ENCODE assay signal across 24 cellular contexts in genomic region chr2:135963841-135964240, GRCh38. TPM values are rescaled to one million over a fixed set of nuclear protein-coding genes. Genes with fewer than 3 reads are reported as not detected.
DNase-seq lines count a peak whose midpoint lies in the region; ATAC-seq, FAIRE-seq and TF ChIP-seq lines count a peak whose summit lies in the region.
"Had no signal": no experiment of that assay in that cellular context is flagged by ENCODE, and none has a peak within 500 bp of the region (broad histone marks: within the 10 kb centered on the region; RNA-seq: fewer than 3 reads in every experiment).

No MANE protein-coding gene starts in this region.

- POLR2A ChIA-PET in CD4-positive, alpha-beta memory T cell (lab: Charles Lee; ENCODE audit: partially characterized antibody) = interaction anchor here (1.2 to 2.0 kb wide), 2 partner anchors 15 to 22 kb away, joined by 5 to 6 read pairs; partner anchors contain the start of gene DARS1
- POLR2A ChIA-PET in HCT116 (lab: Charles Lee) = interaction anchor here (0.7 kb wide), 1 partner anchor 15 kb away, joined by 4 read pairs; no protein-coding TSS in a partner anchor

- no peak overlapping the region for H3K4me3 Mint-ChIP-seq in CD4-positive, alpha-beta memory T cell
- no peak overlapping the region for H3K4me3 Mint-ChIP-seq in astrocyte (ENCODE audit: unreplicated experiment)

- peaks cover 12 to 34% of the 10 kb centered on the region in 2 donors for H3K36me3 Mint-ChIP-seq in CD4-positive, alpha-beta memory T cell
- H3K36me3 Mint-ChIP-seq in astrocyte (ENCODE audit: low read depth, unreplicated experiment) = peaks cover 2% of the 10 kb centered on the region

- H3K4me1 ChIP-seq in CD4-positive, alpha-beta memory T cell (ENCODE audit: insufficient read depth, low read length) = peaks cover 49% of the 10 kb centered on the region
- H3K4me1 ChIP-seq in HCT116 (ENCODE audit: control insufficient read depth in 1 of 2, insufficient read depth in 2 of 2, low read length in 2 of 2) = peaks cover 17 to 35% of the 10 kb centered on the region in 2 experiments
- peaks cover 5% of the 10 kb centered on the region for H3K4me1 ChIP-seq in astrocyte (ENCODE audit: insufficient read depth, low read length)
- H3K4me1 ChIP-seq in foreskin keratinocyte = no peaks in the 10 kb centered on the region

- BruUV-seq in HCT116 (replicated peaks; lab: Mats Ljungman, UMichigan) = no TSS peak

- H3K4me2 ChIP-seq in HCT116 (ENCODE audit: low read length) (peak overlapping the region; percentile 55), astrocyte (ENCODE audit: low read length) (no peak overlapping the region)

- ATAC-seq in HCT116 (peak; percentile 80), foreskin keratinocyte (peak; percentile 61), GM19023 (IDR thresholded peaks at IDR 0.05; ENCODE audit: unreplicated experiment) (no peak), HG03378 (IDR thresholded peaks at IDR 0.05; ENCODE audit: unreplicated experiment) (no peak)

- no peaks in the 10 kb centered on the region for H3K9me3 ChIP-seq in CD4-positive, alpha-beta memory T cell (ENCODE audit: control insufficient read depth in 1 of 2, low read length in 2 of 2)
- H3K9me3 ChIP-seq in HCT116 (ENCODE audit: control insufficient read depth in 1 of 2, insufficient read depth in 1 of 2, low read depth in 1 of 2, low read length in 2 of 2) (no peaks in the 10 kb centered on the region), astrocyte (ENCODE audit: insufficient read depth, low read depth, low read length) (no peaks in the 10 kb centered on the region)
- H3K9me3 ChIP-seq: adrenal gland, HAP-1 had no signal

- H4K20me1 ChIP-seq in HCT116 (ENCODE audit: insufficient read depth) (no peaks in the 10 kb centered on the region), astrocyte (ENCODE audit: insufficient read depth, low read length) (peaks cover 6% of the 10 kb centered on the region)

- H3K9me2 ChIP-seq in HCT116 (ENCODE audit: insufficient read depth) = no peaks in the 10 kb centered on the region

- no peak for TF ChIP-seq RAD21 in HCT116 (IDR thresholded peaks at IDR 0.05; ENCODE audit: low read depth)

- no peaks in the 10 kb centered on the region for H3K36me3 ChIP-seq in CD4-positive, alpha-beta memory T cell (ENCODE audit: insufficient read depth, low read length)
- H3K36me3 ChIP-seq in HCT116 (ENCODE audit: control insufficient read depth in 1 of 2, insufficient read depth in 2 of 2, low read length in 2 of 2) (peaks cover 0 to 4% of the 10 kb centered on the region in 2 experiments; a peak in 2 of 4 replicates), astrocyte (ENCODE audit: insufficient read depth, low read length) (peaks cover 7% of the 10 kb centered on the region)

- H3K27ac ChIP-seq in CD4-positive, alpha-beta memory T cell (ENCODE audit: low read depth, low read length) = peak overlapping the region; percentile 60
- peak overlapping the region; percentile 79; the same call in 1 of the 2 replicates for H3K27ac ChIP-seq in HCT116 (ENCODE audit: low read depth, low read length)
- no peak overlapping the region for H3K27ac ChIP-seq in astrocyte (ENCODE audit: low read depth, low read length)
- H3K27ac ChIP-seq in foreskin keratinocyte = no peak overlapping the region
- H3K27ac ChIP-seq: adrenal gland had no signal

- TF ChIP-seq CTCF in HCT116 (IDR thresholded peaks at IDR 0.05 in 2 of 3, conservative IDR thresholded peaks at IDR 0.05 in 1 of 3; ENCODE audit: borderline replicate concordance in 1 of 3, insufficient read depth in 1 of 3, low read depth in 2 of 3, low read length in 2 of 3) (no peak), astrocyte (IDR thresholded peaks at IDR 0.05; ENCODE audit: insufficient read depth, low read depth, low read length) (no peak), foreskin keratinocyte (conservative IDR thresholded peaks at IDR 0.05) (no peak)

- peak overlapping the region; percentile 25 to 90 (median 80) for H3K27ac Mint-ChIP-seq in CD4-positive, alpha-beta memory T cell
- peak overlapping the region; percentile 90 for H3K27ac Mint-ChIP-seq in astrocyte (ENCODE audit: unreplicated experiment)

- DNase-seq in CD4-positive, alpha-beta memory T cell = no peak
- DNase-seq in HCT116 (ENCODE audit: low read depth, low spot score) = peak; percentile 37
- DNase-seq in astrocyte (ENCODE audit: low read depth) = peak; percentile 86
- DNase-seq in foreskin keratinocyte = peak; percentile 73 to 82
- DNase-seq in effector CD8-positive, alpha-beta T cell (lab: John Stamatoyannopoulos, UW) = no peak
- DNase-seq in effector CD4-positive, alpha-beta T cell = no peak
- DNase-seq: activated CD4-positive, alpha-beta T cell treated with anti-CD3 and anti-CD28 coated beads for 4 hours; activated CD8-positive, alpha-beta memory T cell treated with anti-CD3 and anti-CD28 coated beads, Interleukin-2, amount 50 U/mL, for 48 hours; activated naive CD4-positive, alpha-beta T cell; adrenal gland; CD4-positive, CD25-positive, alpha-beta regulatory T cell; central memory CD4-positive, alpha-beta T cell; DMS153; MM.1S; NCI-H1436; NCI-H2107; NCI-H524; stimulated activated CD4-positive, alpha-beta T cell treated with anti-CD3 and anti-CD28 coated beads, Interleukin-2, amount 100 ng/mL, for 24 hours; stimulated activated naive CD4-positive, alpha-beta T cell treated with Interleukin-2 at 50 U/mL for 16 hours had no signal

- peaks cover 38 to 68% (median 58%) of the 10 kb centered on the region in 4 donors for H3K4me1 Mint-ChIP-seq in CD4-positive, alpha-beta memory T cell
- peaks cover 25% of the 10 kb centered on the region for H3K4me1 Mint-ChIP-seq in astrocyte (ENCODE audit: low read depth, unreplicated experiment)

- H2AFZ ChIP-seq in HCT116 (ENCODE audit: low read depth, low read length, poor library complexity, severe bottlenecking) = no peak overlapping the region
- H2AFZ ChIP-seq in astrocyte (ENCODE audit: low read depth, low read length) = no peak overlapping the region

- H3K4me3 ChIP-seq in CD4-positive, alpha-beta memory T cell (ENCODE audit: low read length in 2 of 2) = no peak overlapping the region
- H3K4me3 ChIP-seq in HCT116 (replicated peaks in 1 of 2; ENCODE audit: low read depth in 1 of 2, low read length in 2 of 2) = peak overlapping the region in 1 of 2 experiments; percentile 32; a peak in 2 of 4 replicates
- no peak overlapping the region for H3K4me3 ChIP-seq in astrocyte (ENCODE audit: insufficient read depth, low read depth, low read length)
- H3K4me3 ChIP-seq: adrenal gland, HAP-1, skin epidermis had no signal

- H3K9ac ChIP-seq in HCT116 (ENCODE audit: low read length) (peak overlapping the region; percentile 48), astrocyte (ENCODE audit: low read length) (no peak overlapping the region)

- H3K79me2 ChIP-seq in HCT116 (ENCODE audit: insufficient read depth, low read length) = peaks cover 76% of the 10 kb centered on the region
- H3K79me2 ChIP-seq in astrocyte (ENCODE audit: insufficient read depth, low read length) = peaks cover 13% of the 10 kb centered on the region

- H3K27me3 Mint-ChIP-seq in CD4-positive, alpha-beta memory T cell = no peaks in the 10 kb centered on the region
- no peaks in the 10 kb centered on the region for H3K27me3 Mint-ChIP-seq in astrocyte (ENCODE audit: low read depth, unreplicated experiment)
- H3K27me3 Mint-ChIP-seq: CD4-positive, CD25-positive, alpha-beta regulatory T cell had no signal

- TF ChIP-seq POLR2A in HCT116 (IDR thresholded peaks at IDR 0.05; ENCODE audit: borderline replicate concordance, extremely low read depth, insufficient read depth, insufficient read length) = no peak

- FAIRE-seq in astrocyte (lab: Jason Lieb, UNC) = no peak
- FAIRE-seq: TTC549 had no signal

- peaks cover 0 to 1% (median 0%) of the 10 kb centered on the region in 8 donors for H3K9me3 Mint-ChIP-seq in CD4-positive, alpha-beta memory T cell
- H3K9me3 Mint-ChIP-seq in astrocyte (ENCODE audit: unreplicated experiment) = no peaks in the 10 kb centered on the region
- H3K9me3 Mint-ChIP-seq: CD4-positive, CD25-positive, alpha-beta regulatory T cell had no signal

- CTCF ChIA-PET in CD4-positive, alpha-beta memory T cell (lab: Charles Lee; ENCODE audit: partially characterized antibody) = interaction anchor here (0.6 to 1.2 kb wide), 3 partner anchors 8 to 414 kb away, joined by 3 to 4 read pairs (median 3); no protein-coding TSS in a partner anchor
- CTCF ChIA-PET in HCT116 (lab: Charles Lee) = interaction anchor here (0.6 kb wide), 1 partner anchor 481 kb away, joined by 3 read pairs; no protein-coding TSS in a partner anchor

- intact Hi-C loops in CD4-positive, alpha-beta memory T cell (cut with micrococcal nuclease) = loop anchor here (5.0 kb wide), 2 partner anchors 47 to 153 kb away; partner anchors contain the start of gene CXCR4
- intact Hi-C loops in HCT116 (cut with micrococcal nuclease) = no loop called here

- no peaks in the 10 kb centered on the region for H3K27me3 ChIP-seq in CD4-positive, alpha-beta memory T cell (ENCODE audit: insufficient read depth, low read length)
- no peaks in the 10 kb centered on the region for H3K27me3 ChIP-seq in HCT116 (ENCODE audit: insufficient read depth, low read length)
- no peaks in the 10 kb centered on the region for H3K27me3 ChIP-seq in astrocyte (ENCODE audit: insufficient read depth, low read length)
- no peaks in the 10 kb centered on the region for H3K27me3 ChIP-seq in foreskin keratinocyte
- H3K27me3 ChIP-seq: adrenal gland had no signal

- RAD21 ChIA-PET in HCT116 (lab: Charles Lee; ENCODE audit: low non-redundant PET in 1 of 2, low total read pairs in 2 of 2, uncharacterized antibody in 2 of 2, unreplicated experiment in 2 of 2) = no interaction called here

TF ChIP-seq in HCT116, 20 proteins besides CTCF, POLR2A, EP300 and RAD21 (continues in another document):
- TF ChIP-seq CBX3 (IDR thresholded peaks at IDR 0.05; ENCODE audit: low read depth) = peak; percentile 85
- TF ChIP-seq FOSL1 (IDR thresholded peaks at IDR 0.05; ENCODE audit: low read depth) = peak; percentile 86
- peak; percentile 80 for TF ChIP-seq JUND (IDR thresholded peaks at IDR 0.05)
- no peak for TF ChIP-seq SIN3A (IDR thresholded peaks at IDR 0.05; ENCODE audit: low read depth)
- no peak for TF ChIP-seq POLR2AphosphoS5 (IDR thresholded peaks at IDR 0.05; ENCODE audit: low read depth, low read length)
- peak; percentile 36; the same call in 1 of the 2 replicates for TF ChIP-seq MAX (IDR thresholded peaks at IDR 0.05)
- TF ChIP-seq EZH2 (IDR thresholded peaks at IDR 0.05) = no peak
- TF ChIP-seq SP1 (IDR thresholded peaks at IDR 0.05; ENCODE audit: low read depth) = peak; percentile 67

RNA-seq across cellular contexts. Expression of gene DARS1, which starts 21.6 kb away (rescaled TPM):
- 10 to 100 TPM; 84.9 to 90.1 TPM for total RNA-seq in CD4-positive, alpha-beta memory T cell
- polyA plus RNA-seq in CD4-positive, alpha-beta memory T cell = 100 to 1,000 TPM; 109 to 230 TPM
- total RNA-seq in HCT116 (2021; ENCODE audit: unreplicated experiment) = 94.8 TPM
- 138 and 140 TPM in 2 replicates for polyA plus RNA-seq in HCT116 (2012)
- total RNA-seq in astrocyte = 36.6 and 37.9 TPM in 2 replicates
- 74.8 and 77.5 TPM in 2 replicates for total RNA-seq in foreskin keratinocyte
- polyA plus RNA-seq in foreskin keratinocyte = 45.2 and 45.6 TPM in 2 replicates

Comparison
In these comparisons a context has a peak if more than half of its experiments do, and no peak if none do; other contexts are left out.
1. DNase-seq: peak in HCT116 (single experiment), astrocyte (single experiment) and foreskin keratinocyte (2 of 2); none in CD4-positive, alpha-beta memory T cell (0 of 5), effector CD8-positive, alpha-beta T cell (single experiment) and effector CD4-positive, alpha-beta T cell (single experiment).
2. H3K27ac ChIP-seq: peak in CD4-positive, alpha-beta memory T cell (single experiment) and HCT116 (single experiment); none in astrocyte (single experiment) and foreskin keratinocyte (single experiment).
3. ATAC-seq: peak in HCT116 (single experiment) and foreskin keratinocyte (single experiment); none in GM19023 (single experiment) and HG03378 (single experiment).